ENCODE assay signal across 30 cellular contexts in genomic region chr2:72003796-72004195, GRCh38.
"Had no signal": no experiment of that assay in that cellular context is flagged by ENCODE, and none has a peak within 500 bp of the region (broad histone marks: within the 10 kb centered on the region; RNA-seq: fewer than 3 reads in every experiment).

No MANE protein-coding gene starts in this region.

- H3K27ac ChIP-seq: left lung, lower lobe of right lung, neutrophil, ovary, prostate gland, sigmoid colon, thyroid gland had no signal

- DNase-seq: activated CD4-positive, alpha-beta T cell treated with anti-CD3 and anti-CD28 coated beads, Interleukin-2, amount 10 ng/mL, durations not matched to agents 7 days and 5 days; activated CD4-positive, CD25-positive, alpha-beta regulatory T cell treated with anti-CD3 and anti-CD28 coated beads, Interleukin-2, amount 50 U/mL, for 72 hours; activated CD8-positive, alpha-beta T cell treated with anti-CD3 and anti-CD28 coated beads for 36 hours; activated gamma-delta T cell treated with Interleukin-2 at 50 U/mL for 16 hours; activated naive CD4-positive, alpha-beta T cell treated with anti-CD3 and anti-CD28 coated beads, Interleukin-2, amount 50 U/mL, for 16 hours; activated naive CD8-positive, alpha-beta T cell treated with anti-CD3 and anti-CD28 coated beads, Interleukin-2, amount 50 U/mL, for 24 hours; activated T-cell treated with anti-CD3 and anti-CD28 coated beads, Interleukin-2, amount 50 U/mL, for 4 hours; amygdala; caudate nucleus; effector CD4-positive, alpha-beta T cell; kidney glomerular epithelial cell; lower lobe of right lung; ovary; retina; sigmoid colon; SK-N-SH; small intestine; stimulated activated CD4-positive, alpha-beta T cell treated with anti-CD3 and anti-CD28 coated beads, Interleukin-4, amount 100 ng/mL, for 24 hours; stimulated activated naive CD8-positive, alpha-beta T cell treated with anti-CD3 and anti-CD28 coated beads, Interleukin-15, amount 100 ng/mL, for 72 hours; SW 1271; T-helper 9 cell; thyroid gland had no signal

- H3K4me2 ChIP-seq: SK-N-SH had no signal

- H3K9me3 Mint-ChIP-seq: activated CD4-positive, alpha-beta T cell treated with anti-CD3 and anti-CD28 coated beads, Interleukin-2, amount 10 ng/mL, durations not matched to agents 7 days and 5 days; activated CD8-positive, alpha-beta T cell treated with anti-CD3 and anti-CD28 coated beads for 36 hours; activated naive CD8-positive, alpha-beta T cell treated with anti-CD3 and anti-CD28 coated beads, Interleukin-2, amount 50 U/mL, for 24 hours; activated T-cell treated with anti-CD3 and anti-CD28 coated beads, Interleukin-2, amount 50 U/mL, for 4 hours; dendritic cell treated with granulocyte-macrophage colony-stimulating factor and Interleukin-4, amounts not matched to agents 40 ng/mL and 50 ng/mL, for 4 days; nephron; stimulated activated memory B cell treated with anti-CD40 and anti-IgM and Interleukin-4, amounts not matched to agents 10 μg/mL and 1 μg/mL and 100 μg/mL, for 72 hours; T-helper 1 cell treated with Interleukin-12 subunit alpha and Interleukin-12 subunit beta and Interleukin-4 antibody, amounts not matched to agents 30 μg/mL and 1 μg/mL, for 36 hours had no signal

- H3K27me3 ChIP-seq: left lung, ovary, sigmoid colon, thyroid gland had no signal

- H3K9me3 ChIP-seq: left lung, lower lobe of right lung, neutrophil, ovary, prostate gland, sigmoid colon, SK-N-SH, thyroid gland had no signal

- H3K4me3 ChIP-seq: left lung, lower lobe of right lung, ovary, prostate gland, sigmoid colon, thyroid gland had no signal

- H3K36me3 ChIP-seq: left lung, lower lobe of right lung, neutrophil, ovary, prostate gland, sigmoid colon, thyroid gland had no signal

- H3K36me3 Mint-ChIP-seq: stimulated activated memory B cell treated with anti-CD40 and anti-IgM and Interleukin-4, amounts not matched to agents 10 μg/mL and 1 μg/mL and 100 μg/mL, for 72 hours had no signal

- H3K27ac Mint-ChIP-seq: activated CD4-positive, alpha-beta T cell treated with anti-CD3 and anti-CD28 coated beads, Interleukin-2, amount 10 ng/mL, durations not matched to agents 7 days and 5 days; activated CD8-positive, alpha-beta T cell treated with anti-CD3 and anti-CD28 coated beads for 36 hours; activated naive CD8-positive, alpha-beta T cell treated with anti-CD3 and anti-CD28 coated beads, Interleukin-2, amount 50 U/mL, for 24 hours; activated T-helper 17 cell treated with anti-CD3 and anti-CD28 coated beads, Interleukin-2, amount 50 U/mL, for 72 hours; dendritic cell treated with granulocyte-macrophage colony-stimulating factor and Interleukin-4, amounts not matched to agents 40 ng/mL and 50 ng/mL, for 4 days; nephron; stimulated activated memory B cell treated with anti-CD40 and anti-IgM and Interleukin-4, amounts not matched to agents 10 μg/mL and 1 μg/mL and 100 μg/mL, for 72 hours; stimulated activated naive CD8-positive, alpha-beta T cell treated with anti-CD3 and anti-CD28 coated beads, Interleukin-15, amount 100 ng/mL, for 72 hours; T-helper 1 cell treated with Interleukin-12 subunit alpha and Interleukin-12 subunit beta and Interleukin-4 antibody, amounts not matched to agents 30 μg/mL and 1 μg/mL, for 36 hours had no signal

- H3K4me1 ChIP-seq: left lung, lower lobe of right lung, prostate gland, sigmoid colon, thyroid gland had no signal

- ATAC-seq: activated CD8-positive, alpha-beta T cell treated with anti-CD3 and anti-CD28 coated beads for 36 hours; activated naive CD8-positive, alpha-beta T cell treated with anti-CD3 and anti-CD28 coated beads, Interleukin-2, amount 50 U/mL, for 24 hours; activated T-cell treated with anti-CD3 and anti-CD28 coated beads, Interleukin-2, amount 50 U/mL, for 4 hours; activated T-helper 17 cell treated with anti-CD3 and anti-CD28 coated beads, Interleukin-2, amount 50 U/mL, for 72 hours; left lung; stimulated activated memory B cell treated with anti-CD40 and anti-IgM and Interleukin-4, amounts not matched to agents 10 μg/mL and 1 μg/mL and 100 μg/mL, for 72 hours; stimulated activated naive CD8-positive, alpha-beta T cell treated with anti-CD3 and anti-CD28 coated beads, Interleukin-15, amount 100 ng/mL, for 72 hours had no signal
